14 cellular contexts compared by ENCODE assay signal in the genomic region with DNA sequence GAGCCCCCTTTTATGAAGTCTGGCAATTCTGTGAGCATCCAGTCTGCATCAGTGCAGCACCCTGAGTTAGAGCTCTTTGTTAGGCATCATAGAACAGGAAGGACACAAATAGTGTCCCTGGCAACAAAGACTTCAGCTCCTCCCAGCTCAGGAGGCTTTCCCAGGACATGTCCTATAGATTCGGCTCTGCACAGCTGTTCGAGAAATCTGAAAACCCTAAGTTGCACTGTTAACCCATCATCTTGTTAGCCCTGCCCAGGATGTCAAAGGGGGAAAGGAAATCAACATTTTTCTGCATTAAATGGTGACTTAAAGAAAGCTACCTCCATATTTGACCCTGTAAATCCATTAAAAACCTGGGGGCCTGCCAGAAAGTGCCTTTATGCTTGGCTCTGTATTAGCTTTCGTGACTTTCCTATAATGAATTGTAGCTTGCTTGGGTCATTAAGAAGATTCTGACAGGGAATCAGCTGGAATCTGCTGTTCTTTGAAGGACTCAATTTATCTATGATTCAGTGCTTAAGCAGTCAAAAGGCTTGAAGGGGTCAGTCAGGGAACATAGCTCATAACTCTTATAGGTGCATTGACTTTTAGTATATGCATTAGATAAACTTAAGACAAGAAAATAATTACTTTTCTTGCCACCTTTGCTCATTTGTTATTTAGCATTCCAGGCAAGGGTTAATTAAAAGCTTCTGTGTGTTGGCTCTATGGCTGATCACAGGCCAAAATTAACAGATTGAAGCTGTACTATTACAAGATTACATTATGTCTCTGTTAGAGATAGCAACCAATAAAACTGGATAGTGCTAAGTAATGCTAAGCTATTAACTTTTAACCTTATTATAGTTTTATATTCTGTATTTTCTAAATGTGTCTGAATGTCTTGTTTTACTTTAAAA. TPM values are rescaled to one million over a fixed set of nuclear protein-coding genes. Genes with fewer than 3 reads are reported as not detected.
DNase-seq lines count a peak whose midpoint lies in the region; ATAC-seq lines count a peak whose summit lies in the region.
"Had no signal": no experiment of that assay in that cellular context is flagged by ENCODE, and none has a peak within 500 bp of the region (broad histone marks: within the 10 kb centered on the region; RNA-seq: fewer than 3 reads in every experiment).

No MANE protein-coding gene starts in this region.

- DNase-seq in GM04503 (ENCODE audit: low read depth) (peak; percentile 52), NCI-H446 (lab: John Stamatoyannopoulos, UW) (peak; percentile 28 to 29), cerebellum (ENCODE audit: low spot score) (peak; percentile 26), renal cortical epithelial cell (ENCODE audit: low read depth) (peak; percentile 23), T-helper 2 cell (no peak)
- no peak for DNase-seq in activated T-cell treated with anti-CD3 and anti-CD28 coated beads, Interleukin-2, amount 50 U/mL, for 72 hours
- DNase-seq: activated CD4-positive, alpha-beta T cell treated with anti-CD3 and anti-CD28 coated beads, Interleukin-2, amount 10 ng/mL, durations not matched to agents 24 days and 14 days; cortex of kidney; DMS79; lower lobe of right lung; stimulated activated CD4-positive, alpha-beta T cell treated with anti-CD3 and anti-CD28 coated beads, Interleukin-4, amount 100 ng/mL, for 4 hours had no signal

- no peak overlapping the region for H3K27ac Mint-ChIP-seq in activated T-cell treated with anti-CD3 and anti-CD28 coated beads, Interleukin-2, amount 50 U/mL, for 72 hours
- H3K27ac Mint-ChIP-seq: activated CD4-positive, alpha-beta T cell treated with anti-CD3 and anti-CD28 coated beads, Interleukin-2, amount 10 ng/mL, durations not matched to agents 24 days and 14 days had no signal

- no peak for ATAC-seq in HG02938 (IDR thresholded peaks at IDR 0.05; ENCODE audit: unreplicated experiment)
- no peak for ATAC-seq in HG03045 (IDR thresholded peaks at IDR 0.05; ENCODE audit: unreplicated experiment)
- no peak for ATAC-seq in activated T-cell treated with anti-CD3 and anti-CD28 coated beads, Interleukin-2, amount 50 U/mL, for 72 hours (replicated peaks in 1 of 2)
- ATAC-seq: lower lobe of right lung had no signal

- H3K36me3 Mint-ChIP-seq in activated T-cell treated with anti-CD3 and anti-CD28 coated beads, Interleukin-2, amount 50 U/mL, for 72 hours (ENCODE audit: insufficient read depth in 2 of 2), result no peaks in the 10 kb centered on the region

- no peaks in the 10 kb centered on the region for H3K27me3 Mint-ChIP-seq in activated T-cell treated with anti-CD3 and anti-CD28 coated beads, Interleukin-2, amount 50 U/mL, for 72 hours (ENCODE audit: low read depth)

- no peak overlapping the region for H3K4me3 Mint-ChIP-seq in activated T-cell treated with anti-CD3 and anti-CD28 coated beads, Interleukin-2, amount 50 U/mL, for 72 hours
- H3K4me3 Mint-ChIP-seq: activated CD4-positive, alpha-beta T cell treated with anti-CD3 and anti-CD28 coated beads, Interleukin-2, amount 10 ng/mL, durations not matched to agents 24 days and 14 days had no signal

- peaks cover 41% of the 10 kb centered on the region for H3K4me1 Mint-ChIP-seq in activated T-cell treated with anti-CD3 and anti-CD28 coated beads, Interleukin-2, amount 50 U/mL, for 72 hours (ENCODE audit: low read depth)

- no peaks in the 10 kb centered on the region for H3K9me3 Mint-ChIP-seq in activated T-cell treated with anti-CD3 and anti-CD28 coated beads, Interleukin-2, amount 50 U/mL, for 72 hours
- H3K9me3 Mint-ChIP-seq: activated CD4-positive, alpha-beta T cell treated with anti-CD3 and anti-CD28 coated beads, Interleukin-2, amount 10 ng/mL, durations not matched to agents 24 days and 14 days had no signal

RNA-seq across cellular contexts. Expression of a gene that starts 20.6 kb away (rescaled TPM):
- total RNA-seq in cerebellum (0.27 TPM), renal cortical epithelial cell (not detected in 2 replicates)
- total RNA-seq in activated T-cell treated with anti-CD3 and anti-CD28 coated beads, Interleukin-2, amount 50 U/mL, for 72 hours, result 1 to 10 TPM; 2.8 to 3.5 TPM
- total RNA-seq: glomerular endothelial cell had no signal

RNA-seq across cellular contexts. Expression of a gene that starts 47.6 kb away (rescaled TPM):
- total RNA-seq in cerebellum (0.45 TPM), renal cortical epithelial cell (3.7 and 10.1 TPM in 2 replicates)
- not detected for total RNA-seq in activated T-cell treated with anti-CD3 and anti-CD28 coated beads, Interleukin-2, amount 50 U/mL, for 72 hours
- total RNA-seq: activated CD4-positive, alpha-beta T cell treated with anti-CD3 and anti-CD28 coated beads, Interleukin-2, amount 10 ng/mL, durations not matched to agents 24 days and 14 days had no signal

Comparison
In these comparisons a context has a peak if more than half of its experiments do, and no peak if none do; other contexts are left out.
1. DNase-seq: peak in GM04503 (single experiment), NCI-H446 (2 of 2), cerebellum (single experiment) and renal cortical epithelial cell (single experiment); none in T-helper 2 cell (0 of 5) and activated T-cell treated with anti-CD3 and anti-CD28 coated beads, Interleukin-2, amount 50 U/mL, for 72 hours (0 of 2).